In the genomic region with DNA sequence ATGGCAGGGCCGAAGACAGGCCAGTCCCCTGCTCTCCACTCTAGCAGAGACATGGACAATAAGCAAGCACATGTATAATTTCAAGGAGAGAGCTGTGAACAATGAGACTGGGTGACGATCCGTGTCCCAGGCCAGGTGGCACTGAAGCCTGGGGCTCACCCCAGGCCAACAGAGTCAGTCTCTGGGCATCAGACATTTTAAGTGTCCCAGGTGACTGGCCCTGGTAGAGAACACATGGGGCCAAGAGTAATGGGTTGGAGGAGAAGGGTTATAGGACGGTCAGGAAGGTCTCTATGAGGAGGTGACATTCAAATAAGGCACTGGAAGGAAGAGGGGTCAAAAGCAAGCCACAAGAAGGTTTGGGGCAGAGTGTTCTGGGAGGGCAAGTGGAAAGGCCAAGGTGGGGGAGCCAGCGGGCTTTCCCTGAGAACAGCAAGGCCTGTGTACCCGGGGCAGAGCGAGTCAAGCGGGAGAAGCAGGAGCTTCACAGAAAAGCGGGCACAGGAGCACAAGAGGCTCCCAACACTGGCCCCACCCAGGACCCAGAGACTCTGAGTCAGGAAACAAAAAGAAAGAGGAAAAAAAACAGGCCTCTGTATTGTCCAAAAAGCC, we compare ENCODE assay signal across 9 cellular contexts. TPM values are rescaled to one million over a fixed set of nuclear protein-coding genes. Genes with fewer than 3 reads are reported as not detected.
DNase-seq lines count a peak whose midpoint lies in the region; ATAC-seq and TF ChIP-seq lines count a peak whose summit lies in the region.
"Had no signal": no experiment of that assay in that cellular context is flagged by ENCODE, and none has a peak within 500 bp of the region (broad histone marks: within the 10 kb centered on the region; RNA-seq: fewer than 3 reads in every experiment).

No MANE protein-coding gene starts in this region.

- peak overlapping the region; percentile 77 for H3K4me3 ChIP-seq in lower lobe of right lung
- H3K4me3 ChIP-seq in thymus (ENCODE audit: low read length), result peak overlapping the region; percentile 73

- H3K27me3 Mint-ChIP-seq in activated T-cell treated with anti-CD3 and anti-CD28 coated beads, Interleukin-2, amount 50 U/mL, for 24 hours, result no peaks in the 10 kb centered on the region
- no peaks in the 10 kb centered on the region for H3K27me3 Mint-ChIP-seq in activated T-helper 17 cell treated with anti-CD3 and anti-CD28 coated beads, Interleukin-2, amount 50 U/mL, for 72 hours

- DNase-seq in activated T-cell treated with anti-CD3 and anti-CD28 coated beads, Interleukin-2, amount 50 U/mL, for 24 hours, result no peak
- no peak for DNase-seq in activated T-cell treated with anti-CD3 and anti-CD28 coated beads, Interleukin-2, amount 50 U/mL, for 1 hour
- DNase-seq in lower lobe of right lung (peak; percentile 38), NCI-H1930 (lab: John Stamatoyannopoulos, UW) (no peak)

- H3K4me1 Mint-ChIP-seq in activated T-cell treated with anti-CD3 and anti-CD28 coated beads, Interleukin-2, amount 50 U/mL, for 24 hours (ENCODE audit: low read depth), result peaks cover 74% of the 10 kb centered on the region
- peaks cover 41% of the 10 kb centered on the region for H3K4me1 Mint-ChIP-seq in activated T-helper 17 cell treated with anti-CD3 and anti-CD28 coated beads, Interleukin-2, amount 50 U/mL, for 72 hours

- H3K27ac ChIP-seq in lower lobe of right lung (peak overlapping the region; percentile 92), thymus (ENCODE audit: low read depth) (peak overlapping the region; percentile 97)

- H3K9me3 Mint-ChIP-seq in activated T-cell treated with anti-CD3 and anti-CD28 coated beads, Interleukin-2, amount 50 U/mL, for 24 hours, result no peaks in the 10 kb centered on the region
- H3K9me3 Mint-ChIP-seq in activated T-helper 17 cell treated with anti-CD3 and anti-CD28 coated beads, Interleukin-2, amount 50 U/mL, for 72 hours, result no peaks in the 10 kb centered on the region

- no peak for ATAC-seq in activated T-helper 17 cell treated with anti-CD3 and anti-CD28 coated beads, Interleukin-2, amount 50 U/mL, for 72 hours (replicated peaks)
- ATAC-seq in lower lobe of right lung, result no peak
- ATAC-seq in HG03354 (IDR thresholded peaks at IDR 0.05; ENCODE audit: poor library complexity, severe bottlenecking, unreplicated experiment), result no peak
- no peak for ATAC-seq in GM18867 (IDR thresholded peaks at IDR 0.05; ENCODE audit: unreplicated experiment)

- H3K27me3 ChIP-seq in lower lobe of right lung (ENCODE audit: low read depth) (no peaks in the 10 kb centered on the region), thymus (ENCODE audit: control insufficient read depth, insufficient read depth) (no peaks in the 10 kb centered on the region)

- TF ChIP-seq CTCF in lower lobe of right lung (IDR thresholded peaks at IDR 0.05), result no peak

- peaks cover 5% of the 10 kb centered on the region for H3K36me3 ChIP-seq in lower lobe of right lung
- no peaks in the 10 kb centered on the region for H3K36me3 ChIP-seq in thymus (ENCODE audit: control insufficient read depth, insufficient read depth)

- H3K36me3 Mint-ChIP-seq in activated T-cell treated with anti-CD3 and anti-CD28 coated beads, Interleukin-2, amount 50 U/mL, for 24 hours (ENCODE audit: low read depth), result peaks cover 84% of the 10 kb centered on the region
- H3K36me3 Mint-ChIP-seq in activated T-helper 17 cell treated with anti-CD3 and anti-CD28 coated beads, Interleukin-2, amount 50 U/mL, for 72 hours (ENCODE audit: low read depth), result peaks cover 95% of the 10 kb centered on the region

- intact Hi-C loops in lower lobe of right lung (cut with DNase I), result no loop called here

- WGBS in thymus, result 80% methylated on average over 9 of the region's 9 CpGs

- H3K4me3 Mint-ChIP-seq in activated T-cell treated with anti-CD3 and anti-CD28 coated beads, Interleukin-2, amount 50 U/mL, for 24 hours, result peak overlapping the region; percentile 98
- peak overlapping the region; percentile 91 for H3K4me3 Mint-ChIP-seq in activated T-helper 17 cell treated with anti-CD3 and anti-CD28 coated beads, Interleukin-2, amount 50 U/mL, for 72 hours

- H3K9me3 ChIP-seq in lower lobe of right lung (no peaks in the 10 kb centered on the region), thymus (ENCODE audit: control insufficient read depth) (no peaks in the 10 kb centered on the region)

- H3K4me1 ChIP-seq in lower lobe of right lung (peaks cover 99% of the 10 kb centered on the region), thymus (ENCODE audit: control insufficient read depth, insufficient read depth, low read length) (peaks cover 36% of the 10 kb centered on the region)

- peak overlapping the region; percentile 97 for H3K27ac Mint-ChIP-seq in activated T-cell treated with anti-CD3 and anti-CD28 coated beads, Interleukin-2, amount 50 U/mL, for 24 hours
- peak overlapping the region; percentile 98 for H3K27ac Mint-ChIP-seq in activated T-helper 17 cell treated with anti-CD3 and anti-CD28 coated beads, Interleukin-2, amount 50 U/mL, for 72 hours

RNA-seq across cellular contexts. Expression of a gene that starts 1.1 kb away (rescaled TPM):
- total RNA-seq in activated T-helper 17 cell treated with anti-CD3 and anti-CD28 coated beads, Interleukin-2, amount 50 U/mL, for 72 hours, result 100 to 1,000 TPM; 169 to 184 TPM
- 66.9 TPM for total RNA-seq in lower lobe of right lung
- polyA plus RNA-seq in thymus, result 162 TPM

RNA-seq across cellular contexts. Expression of a gene that starts 59.2 kb away (rescaled TPM):
- not detected for total RNA-seq in activated T-helper 17 cell treated with anti-CD3 and anti-CD28 coated beads, Interleukin-2, amount 50 U/mL, for 72 hours
- 3.1 TPM for total RNA-seq in lower lobe of right lung
- 1.1 TPM for polyA plus RNA-seq in thymus
- polyA plus RNA-seq: keratinocyte had no signal
